1 cellular context compared by ENCODE assay signal in genomic region chr9:94799578-94800264, GRCh38.
TF ChIP-seq lines count a peak whose summit lies in the region.

No MANE protein-coding gene starts in this region.

TF ChIP-seq in GM23338, 12 proteins besides CTCF, POLR2A, EP300 and RAD21 (continued from another document):
- TF ChIP-seq REST (IDR thresholded peaks at IDR 0.05; ENCODE audit: unreplicated experiment): no peak
